In genomic region chr11:119643878-119644225, GRCh38 we compare ENCODE assay signal across 23 cellular contexts.
DNase-seq lines count a peak whose midpoint lies in the region; ATAC-seq, FAIRE-seq and TF ChIP-seq lines count a peak whose summit lies in the region.
"Had no signal": no experiment of that assay in that cellular context is flagged by ENCODE, and none has a peak within 500 bp of the region (broad histone marks: within the 10 kb centered on the region; RNA-seq: fewer than 3 reads in every experiment).

No MANE protein-coding gene starts in this region.

- H3K4ac ChIP-seq in mesendoderm (ENCODE audit: low read depth, low read length), result no peak overlapping the region
- no peak overlapping the region for H3K4ac ChIP-seq in trophoblast cell (ENCODE audit: low read depth, low read length)

- no peak overlapping the region for H3K4me3 ChIP-seq in HepG2 (replicated peaks in 1 of 3; ENCODE audit: insufficient read depth in 1 of 3, low read depth in 2 of 3, low read length in 3 of 3)
- H3K4me3 ChIP-seq in right lobe of liver, result no peak overlapping the region
- H3K4me3 ChIP-seq in mesendoderm (ENCODE audit: low read length), result no peak overlapping the region
- no peak overlapping the region for H3K4me3 ChIP-seq in trophoblast cell (ENCODE audit: low read depth, low read length)
- H3K4me3 ChIP-seq in gastroesophageal sphincter, result no peak overlapping the region
- H3K4me3 ChIP-seq: BLaER1, GM23338, HAP-1 had no signal

- no peak overlapping the region for H2BK15ac ChIP-seq in mesendoderm (replicated peaks; ENCODE audit: low read depth)

- H2AK5ac ChIP-seq in mesendoderm (ENCODE audit: low read length) (no peak overlapping the region), trophoblast cell (ENCODE audit: low read length) (no peak overlapping the region)

- in situ Hi-C loops in HepG2 (cut with HindIII; ENCODE audit: extremely low pct_ligation_motif_present, low pct_unique_long_range_greater_than_20kb), result no loop called here

- peaks cover 7% of the 10 kb centered on the region; the same call in 1 of the 2 replicates for H3K4me1 ChIP-seq in HepG2 (ENCODE audit: insufficient read depth, low read length)
- peaks cover 0 to 10% (median 2%) of the 10 kb centered on the region in 4 donors for H3K4me1 ChIP-seq in right lobe of liver
- H3K4me1 ChIP-seq in mesendoderm (ENCODE audit: control insufficient read depth, low read depth, low read length), result peaks cover 7% of the 10 kb centered on the region
- peaks cover 6% of the 10 kb centered on the region in 2 experiments for H3K4me1 ChIP-seq in trophoblast cell (ENCODE audit: control insufficient read depth in 1 of 2, insufficient read depth in 2 of 2, low read length in 2 of 2)
- no peaks in the 10 kb centered on the region for H3K4me1 ChIP-seq in gastroesophageal sphincter
- H3K4me1 ChIP-seq: BLaER1, Caco-2, HAP-1 had no signal

- H3K23ac ChIP-seq in mesendoderm (ENCODE audit: low read length), result peak overlapping the region; percentile 57
- H3K23ac ChIP-seq in trophoblast cell (ENCODE audit: low read length), result no peak overlapping the region

- no peak for TF ChIP-seq RAD21 in HepG2 (CRISPR knock-in tag; IDR thresholded peaks at IDR 0.05)

- H4K8ac ChIP-seq in mesendoderm (ENCODE audit: low read depth, low read length) (no peak overlapping the region), trophoblast cell (ENCODE audit: low read depth, low read length) (no peak overlapping the region)

- H3K4me2 ChIP-seq in HepG2 (ENCODE audit: low read depth, low read length) (no peak overlapping the region), mesendoderm (ENCODE audit: low read length) (no peak overlapping the region), trophoblast cell (ENCODE audit: low read length) (no peak overlapping the region)
- H3K4me2 ChIP-seq: BLaER1, GM23338 had no signal

- H3K27ac ChIP-seq in HepG2 (ENCODE audit: extremely low read length, insufficient read depth, low read length) (no peak overlapping the region), right lobe of liver (no peak overlapping the region), mesendoderm (ENCODE audit: low read depth, low read length) (no peak overlapping the region), trophoblast cell (ENCODE audit: low read depth, low read length) (no peak overlapping the region), gastroesophageal sphincter (no peak overlapping the region)
- H3K27ac ChIP-seq: 22Rv1, BLaER1, C4-2B had no signal

- no peak overlapping the region for H2BK120ac ChIP-seq in mesendoderm (ENCODE audit: low read depth, low read length)
- H2BK120ac ChIP-seq in trophoblast cell (ENCODE audit: insufficient read depth, low read length, poor library complexity), result no peak overlapping the region

- no peak overlapping the region for H4K12ac ChIP-seq in trophoblast cell (ENCODE audit: low read depth, low read length)

- H4K5ac ChIP-seq in mesendoderm (ENCODE audit: low read length), result no peak overlapping the region

- no peaks in the 10 kb centered on the region for H4K20me1 ChIP-seq in HepG2 (ENCODE audit: insufficient read depth, low read length)
- H4K20me1 ChIP-seq: BLaER1 had no signal

- no peak overlapping the region for H2AFZ ChIP-seq in HepG2 (ENCODE audit: low read length)
- no peak overlapping the region for H2AFZ ChIP-seq in trophoblast cell (ENCODE audit: insufficient read depth, low read length, poor library complexity)
- H2AFZ ChIP-seq: GM23338 had no signal

- intact Hi-C loops in HepG2 (cut with micrococcal nuclease; ENCODE audit: unreplicated experiment), result no loop called here
- intact Hi-C loops in right lobe of liver (cut with DNase I), result no loop called here

- no peaks in the 10 kb centered on the region for H3K36me3 ChIP-seq in HepG2 (replicated peaks in 1 of 2; ENCODE audit: control insufficient read depth in 1 of 2, insufficient read depth in 2 of 2, low read length in 2 of 2)
- no peaks in the 10 kb centered on the region for H3K36me3 ChIP-seq in right lobe of liver
- no peaks in the 10 kb centered on the region for H3K36me3 ChIP-seq in mesendoderm (ENCODE audit: control insufficient read depth, insufficient read depth, low read length)
- H3K36me3 ChIP-seq in trophoblast cell (ENCODE audit: control insufficient read depth in 1 of 2, insufficient read depth in 2 of 2, low read length in 2 of 2), result no peaks in the 10 kb centered on the region
- no peaks in the 10 kb centered on the region for H3K36me3 ChIP-seq in gastroesophageal sphincter
- H3K36me3 ChIP-seq: BLaER1, HAP-1 had no signal

- TF ChIP-seq EP300 in HepG2 (IDR thresholded peaks at IDR 0.05; ENCODE audit: low read depth in 2 of 2, low read length in 2 of 2) (no peak), HepG2 (CRISPR knock-in tag; IDR thresholded peaks at IDR 0.05; ENCODE audit: borderline replicate concordance) (no peak), gastroesophageal sphincter (IDR thresholded peaks at IDR 0.05) (no peak)

- no TSS peak for BruUV-seq in HepG2 (replicated peaks; lab: Mats Ljungman, UMichigan)

- DNase-seq in HepG2 (ENCODE audit: low spot score), result peak; percentile 8
- no peak for DNase-seq in right lobe of liver
- no peak for DNase-seq in mesendoderm
- DNase-seq in trophoblast cell, result no peak
- no peak for DNase-seq in germinal center (ENCODE audit: low spot score)
- DNase-seq: Caco-2; CD4-positive, CD25-positive, alpha-beta regulatory T cell; CD8-positive, alpha-beta T cell; DMS153; DND-41; HFFc6 had no signal

- no peak overlapping the region for H3K14ac ChIP-seq in trophoblast cell (ENCODE audit: low read length)

- TF ChIP-seq POLR2A in HepG2 (IDR thresholded peaks at IDR 0.05; ENCODE audit: insufficient read depth in 1 of 2, low read depth in 2 of 2, low read length in 2 of 2), result no peak
- TF ChIP-seq POLR2A in right lobe of liver (IDR thresholded peaks at IDR 0.05), result no peak
- TF ChIP-seq POLR2A in gastroesophageal sphincter (IDR thresholded peaks at IDR 0.05), result no peak

- no peak overlapping the region for H4K91ac ChIP-seq in trophoblast cell (ENCODE audit: low read depth, low read length)

- TF ChIP-seq CTCF in HepG2 (CRISPR knock-in tag; IDR thresholded peaks at IDR 0.05), result 0 out of 2 replicates have a peak, but pooled peaks have one; percentile 3
- no peak for TF ChIP-seq CTCF in right lobe of liver (IDR thresholded peaks at IDR 0.05)
- TF ChIP-seq CTCF in gastroesophageal sphincter (IDR thresholded peaks at IDR 0.05), result no peak

- WGBS in HepG2 (ENCODE audit: low lambda C conversion rate), result 13% methylated on average over 4 of the region's 5 CpGs
- WGBS in right lobe of liver (ENCODE audit: insufficient coverage, low coverage, low lambda C conversion rate, missing lambda C conversion rate), result no CpG with 5 or more reads among the region's 5 CpGs
- WGBS in mesendoderm (ENCODE audit: extremely low coverage, insufficient coverage, low lambda C conversion rate), result no CpG with 5 or more reads among the region's 5 CpGs
- WGBS in trophoblast cell (ENCODE audit: extremely low coverage, insufficient coverage, insufficient read length), result no CpG with 5 or more reads among the region's 5 CpGs
- 80 to 83% methylated on average over 1 to 2 of the region's 5 CpGs for WGBS in gastroesophageal sphincter (ENCODE audit: low coverage in 1 of 2), 2 donors

- H3K79me1 ChIP-seq in mesendoderm (ENCODE audit: low read length) (no peaks in the 10 kb centered on the region), trophoblast cell (ENCODE audit: low read length) (peaks cover 2% of the 10 kb centered on the region)

- CTCF ChIA-PET in HepG2 (lab: Yijun Ruan, JAX; ENCODE audit: low intra/inter-chr PET ratio, low total read pairs), result no interaction called here

- H3K9me3 ChIP-seq in HepG2 (ENCODE audit: low read length) (no peaks in the 10 kb centered on the region), right lobe of liver (no peaks in the 10 kb centered on the region), trophoblast cell (ENCODE audit: insufficient read depth, low read depth, low read length) (no peaks in the 10 kb centered on the region), gastroesophageal sphincter (no peaks in the 10 kb centered on the region)
- H3K9me3 ChIP-seq: BLaER1, Caco-2, HAP-1 had no signal

- no peak for FAIRE-seq in HepG2 (lab: Jason Lieb, UNC)
- FAIRE-seq: A204.1, G401.6, GM12892, GM19239, H54 had no signal

- H2BK12ac ChIP-seq in trophoblast cell (ENCODE audit: low read length), result no peak overlapping the region

- H3K79me2 ChIP-seq in HepG2 (ENCODE audit: insufficient read depth, low read length), result no peaks in the 10 kb centered on the region
- H3K79me2 ChIP-seq in mesendoderm (ENCODE audit: control insufficient read depth, insufficient read depth, low read length), result no peaks in the 10 kb centered on the region
- no peaks in the 10 kb centered on the region for H3K79me2 ChIP-seq in trophoblast cell (ENCODE audit: control insufficient read depth, insufficient read depth, low read length, poor library complexity)

- H2BK5ac ChIP-seq in mesendoderm (ENCODE audit: low read length) (no peak overlapping the region), trophoblast cell (ENCODE audit: low read depth, low read length, poor library complexity) (no peak overlapping the region)

- H3K18ac ChIP-seq in mesendoderm (ENCODE audit: low read length), result no peak overlapping the region
- H3K18ac ChIP-seq in trophoblast cell (ENCODE audit: low read length), result no peak overlapping the region

- H3K56ac ChIP-seq in mesendoderm (ENCODE audit: low read length), result peak overlapping the region; percentile 39

- ATAC-seq in HepG2 (peak; percentile 68), right lobe of liver (no peak), GM18502 (IDR thresholded peaks at IDR 0.05; ENCODE audit: poor library complexity, unreplicated experiment) (no peak), gastroesophageal sphincter (no peak)
- ATAC-seq: CD8-positive, alpha-beta T cell; GM23338 had no signal

- POLR2A ChIA-PET in HepG2 (lab: Yijun Ruan, JAX), result interaction anchor here (1.7 kb wide), 1 partner anchor 85 kb away, joined by 4 read pairs; the partner anchor contains the start of gene NECTIN1

- no peak overlapping the region for H3K9ac ChIP-seq in HepG2 (ENCODE audit: insufficient read depth, low read depth, low read length)
- H3K9ac ChIP-seq in mesendoderm (ENCODE audit: low read length), result no peak overlapping the region
- H3K9ac ChIP-seq in trophoblast cell (ENCODE audit: low read length), result peak overlapping the region; percentile 20
- H3K9ac ChIP-seq: BLaER1 had no signal

- H3K27me3 ChIP-seq in HepG2 (ENCODE audit: control insufficient read depth in 1 of 2, insufficient read depth in 2 of 2, low read length in 2 of 2) (peaks cover 3 to 57% of the 10 kb centered on the region in 2 experiments; a peak in 3 of 5 replicates), right lobe of liver (no peaks in the 10 kb centered on the region), mesendoderm (ENCODE audit: insufficient read depth, low read length, poor library complexity) (no peaks in the 10 kb centered on the region), trophoblast cell (ENCODE audit: insufficient read depth, low read length) (no peaks in the 10 kb centered on the region), gastroesophageal sphincter (peaks cover 5% of the 10 kb centered on the region)
- H3K27me3 ChIP-seq: BLaER1 had no signal

TF ChIP-seq in HepG2, 621 proteins besides CTCF, POLR2A, EP300 and RAD21 (continues in another document):
- no peak for TF ChIP-seq ZSCAN29 (CRISPR knock-in tag; conservative IDR thresholded peaks at IDR 0.05)
